8 cellular contexts compared by ENCODE assay signal in the genomic region with DNA sequence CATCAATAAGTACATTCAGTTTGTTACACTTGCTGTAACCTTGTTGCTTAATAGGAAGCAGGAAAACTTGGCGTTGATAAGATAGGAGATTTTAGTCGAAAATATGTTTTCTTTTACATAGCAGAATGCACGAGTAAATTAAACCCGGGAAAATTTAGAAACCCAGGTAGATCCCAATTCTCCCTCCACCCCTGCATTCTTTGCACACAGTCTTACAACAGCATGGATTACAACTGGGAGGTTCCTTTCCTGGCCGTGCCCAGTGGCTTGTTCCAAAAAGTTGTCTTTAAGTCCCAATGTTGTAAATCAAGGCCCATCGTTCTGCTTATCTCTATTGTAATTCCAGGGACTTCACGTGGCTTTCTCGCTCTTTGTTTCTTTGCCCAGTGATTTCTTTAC. TPM values are rescaled to one million over a fixed set of nuclear protein-coding genes. Genes with fewer than 3 reads are reported as not detected.
A peak's percentile ranks its signal among the peaks of the same experiment; 100 is the strongest.
DNase-seq lines count a peak whose midpoint lies in the region; ATAC-seq and TF ChIP-seq lines count a peak whose summit lies in the region.

No MANE protein-coding gene starts in this region.

- intact Hi-C loops in HCT116 (cut with micrococcal nuclease) = loop anchor here (10.0 kb wide), 1 partner anchor 364 kb away; no protein-coding TSS in a partner anchor
- intact Hi-C loops in posterior vena cava (cut with DNase I) = no loop called here

- POLR2A ChIA-PET in HCT116 (lab: Charles Lee) (no interaction called here), WTC11 (lab: Charles Lee) (no interaction called here)

- no peak for TF ChIP-seq POLR2A in HCT116 (IDR thresholded peaks at IDR 0.05; ENCODE audit: borderline replicate concordance, extremely low read depth, insufficient read depth, insufficient read length)

- H3K27ac ChIP-seq in HCT116 (ENCODE audit: low read depth, low read length) = peak overlapping the region; percentile 94
- no peak overlapping the region for H3K27ac ChIP-seq in skeletal muscle tissue (ENCODE audit: low read depth, low read length)

- ATAC-seq in HCT116 (no peak), WTC11 (no peak), HG03565 (IDR thresholded peaks at IDR 0.05; ENCODE audit: unreplicated experiment) (no peak)

- no peaks in the 10 kb centered on the region for H4K20me1 ChIP-seq in HCT116 (ENCODE audit: insufficient read depth)

- peaks cover 8% of the 10 kb centered on the region; the same call in 1 of the 2 replicates for H3K27me3 Mint-ChIP-seq in WTC11 (ENCODE audit: low read depth)

- H3K4me1 ChIP-seq in HCT116 (ENCODE audit: control insufficient read depth in 1 of 2, insufficient read depth in 2 of 2, low read length in 2 of 2) = peaks cover 14 to 26% of the 10 kb centered on the region in 2 experiments
- H3K4me1 ChIP-seq in skeletal muscle tissue (ENCODE audit: control insufficient read depth in 3 of 3, insufficient read depth in 3 of 3, low read length in 3 of 3) = peaks cover 9 to 15% (median 9%) of the 10 kb centered on the region in 3 donors

- no peaks in the 10 kb centered on the region for H3K36me3 Mint-ChIP-seq in WTC11

- H3K9me2 ChIP-seq in HCT116 (ENCODE audit: insufficient read depth) = no peaks in the 10 kb centered on the region

- H3K27me3 ChIP-seq in HCT116 (ENCODE audit: insufficient read depth, low read length) (no peaks in the 10 kb centered on the region), skeletal muscle tissue (ENCODE audit: control insufficient read depth in 3 of 3, insufficient read depth in 3 of 3, low read length in 3 of 3) (peaks cover 0 to 3% (median 0%) of the 10 kb centered on the region in 3 donors)

- H3K4me3 Mint-ChIP-seq in WTC11 = peak overlapping the region; percentile 85

- DNase-seq in HCT116 (ENCODE audit: low read depth, low spot score) (no peak), WTC11 (ENCODE audit: low spot score) (no peak), globus pallidus (ENCODE audit: low spot score) (peak; percentile 7), COR-L47 (lab: John Stamatoyannopoulos, UW) (no peak), posterior vena cava (ENCODE audit: low spot score) (no peak), DMS153 treated with DMSO at 0.1 percent for 48 hours (lab: John Stamatoyannopoulos, UW; ENCODE audit: unreplicated experiment) (no peak)

- peaks cover 26% of the 10 kb centered on the region for H3K4me1 Mint-ChIP-seq in WTC11

- peaks cover 34% of the 10 kb centered on the region for H3K79me2 ChIP-seq in HCT116 (ENCODE audit: insufficient read depth, low read length)

- H3K9me3 Mint-ChIP-seq in WTC11 = no peaks in the 10 kb centered on the region

- peak overlapping the region; percentile 97 for H3K4me2 ChIP-seq in HCT116 (ENCODE audit: low read length)

- RAD21 ChIA-PET in HCT116 (lab: Charles Lee; ENCODE audit: low non-redundant PET in 1 of 2, low total read pairs in 2 of 2, uncharacterized antibody in 2 of 2, unreplicated experiment in 2 of 2) = no interaction called here

- H3K4me3 ChIP-seq in HCT116 (replicated peaks in 1 of 2; ENCODE audit: low read depth in 1 of 2, low read length in 2 of 2) (peak overlapping the region; percentile 48 to 64), skeletal muscle tissue (ENCODE audit: low read length in 3 of 3) (peak overlapping the region; percentile 54 to 79 (median 78))

- H3K9ac ChIP-seq in HCT116 (ENCODE audit: low read length) = peak overlapping the region; percentile 59
- H3K9ac ChIP-seq in skeletal muscle tissue (ENCODE audit: low read depth in 1 of 3, low read length in 3 of 3) = peak overlapping the region; percentile 52 to 78 (median 70)

- no peak overlapping the region for H3K27ac Mint-ChIP-seq in WTC11

- H3K9me3 ChIP-seq in HCT116 (ENCODE audit: control insufficient read depth in 1 of 2, insufficient read depth in 1 of 2, low read depth in 1 of 2, low read length in 2 of 2) (no peaks in the 10 kb centered on the region), skeletal muscle tissue (ENCODE audit: control insufficient read depth in 3 of 3, low read length in 3 of 3) (no peaks in the 10 kb centered on the region)

- no peak for TF ChIP-seq RAD21 in HCT116 (IDR thresholded peaks at IDR 0.05; ENCODE audit: low read depth)

- TSS peak; percentile 89 for BruUV-seq in HCT116 (replicated peaks; lab: Mats Ljungman, UMichigan)

- H3K36me3 ChIP-seq in HCT116 (ENCODE audit: control insufficient read depth in 1 of 2, insufficient read depth in 2 of 2, low read length in 2 of 2) (no peaks in the 10 kb centered on the region), skeletal muscle tissue (ENCODE audit: control insufficient read depth in 3 of 3, insufficient read depth in 3 of 3, low read length in 3 of 3) (no peaks in the 10 kb centered on the region)

- peak overlapping the region; percentile 71 for H2AFZ ChIP-seq in HCT116 (ENCODE audit: low read depth, low read length, poor library complexity, severe bottlenecking)

- TF ChIP-seq CTCF in HCT116 (IDR thresholded peaks at IDR 0.05 in 2 of 3, conservative IDR thresholded peaks at IDR 0.05 in 1 of 3; ENCODE audit: borderline replicate concordance in 1 of 3, insufficient read depth in 1 of 3, low read depth in 2 of 3, low read length in 2 of 3) = no peak
- TF ChIP-seq CTCF in WTC11 (IDR thresholded peaks at IDR 0.05) = no peak

- CTCF ChIA-PET in HCT116 (lab: Charles Lee) (interaction anchor here (0.6 kb wide), 1 partner anchor 20 kb away, joined by 3 read pairs; no protein-coding TSS in a partner anchor), WTC11 (lab: Charles Lee) (interaction anchor here (0.6 to 0.7 kb wide), 4 partner anchors 148 to 586 kb away, joined by 3 to 4 read pairs (median 3); no protein-coding TSS in a partner anchor)

TF ChIP-seq in HCT116, 20 proteins besides CTCF, POLR2A, EP300 and RAD21 (continues in another document):
- TF ChIP-seq FOSL1 (IDR thresholded peaks at IDR 0.05; ENCODE audit: low read depth) (no peak), YY1 (IDR thresholded peaks at IDR 0.05; ENCODE audit: extremely low read depth, insufficient replicate concordance, low read depth, low read length) (no peak), MAX (IDR thresholded peaks at IDR 0.05) (no peak), EZH2phosphoT487 (IDR thresholded peaks at IDR 0.05; ENCODE audit: borderline replicate concordance) (no peak), CEBPB (IDR thresholded peaks at IDR 0.05; ENCODE audit: low read depth) (no peak)
- TF ChIP-seq, protein P1, sequence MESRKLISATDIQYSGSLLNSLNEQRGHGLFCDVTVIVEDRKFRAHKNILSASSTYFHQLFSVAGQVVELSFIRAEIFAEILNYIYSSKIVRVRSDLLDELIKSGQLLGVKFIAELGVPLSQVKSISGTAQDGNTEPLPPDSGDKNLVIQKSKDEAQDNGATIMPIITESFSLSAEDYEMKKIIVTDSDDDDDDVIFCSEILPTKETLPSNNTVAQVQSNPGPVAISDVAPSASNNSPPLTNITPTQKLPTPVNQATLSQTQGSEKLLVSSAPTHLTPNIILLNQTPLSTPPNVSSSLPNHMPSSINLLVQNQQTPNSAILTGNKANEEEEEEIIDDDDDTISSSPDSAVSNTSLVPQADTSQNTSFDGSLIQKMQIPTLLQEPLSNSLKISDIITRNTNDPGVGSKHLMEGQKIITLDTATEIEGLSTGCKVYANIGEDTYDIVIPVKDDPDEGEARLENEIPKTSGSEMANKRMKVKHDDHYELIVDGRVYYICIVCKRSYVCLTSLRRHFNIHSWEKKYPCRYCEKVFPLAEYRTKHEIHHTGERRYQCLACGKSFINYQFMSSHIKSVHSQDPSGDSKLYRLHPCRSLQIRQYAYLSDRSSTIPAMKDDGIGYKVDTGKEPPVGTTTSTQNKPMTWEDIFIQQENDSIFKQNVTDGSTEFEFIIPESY (IDR thresholded peaks at IDR 0.05; ENCODE audit: extremely low read depth, insufficient replicate concordance, low read length) = no peak

TF ChIP-seq in WTC11, 78 proteins besides CTCF, POLR2A, EP300 and RAD21 (continues in another document):
- TF ChIP-seq NR2C2 (CRISPR knock-in tag; IDR thresholded peaks at IDR 0.05) = no peak
- no peak for TF ChIP-seq ZNF263 (CRISPR knock-in tag; IDR thresholded peaks at IDR 0.05; ENCODE audit: low read depth)
- no peak for TF ChIP-seq NR3C1 (CRISPR knock-in tag; conservative IDR thresholded peaks at IDR 0.05; ENCODE audit: low read depth)
- TF ChIP-seq, protein P2, sequence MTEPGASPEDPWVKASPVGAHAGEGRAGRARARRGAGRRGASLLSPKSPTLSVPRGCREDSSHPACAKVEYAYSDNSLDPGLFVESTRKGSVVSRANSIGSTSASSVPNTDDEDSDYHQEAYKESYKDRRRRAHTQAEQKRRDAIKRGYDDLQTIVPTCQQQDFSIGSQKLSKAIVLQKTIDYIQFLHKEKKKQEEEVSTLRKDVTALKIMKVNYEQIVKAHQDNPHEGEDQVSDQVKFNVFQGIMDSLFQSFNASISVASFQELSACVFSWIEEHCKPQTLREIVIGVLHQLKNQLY (CRISPR knock-in tag; IDR thresholded peaks at IDR 0.05) = no peak
- TF ChIP-seq, protein P3, sequence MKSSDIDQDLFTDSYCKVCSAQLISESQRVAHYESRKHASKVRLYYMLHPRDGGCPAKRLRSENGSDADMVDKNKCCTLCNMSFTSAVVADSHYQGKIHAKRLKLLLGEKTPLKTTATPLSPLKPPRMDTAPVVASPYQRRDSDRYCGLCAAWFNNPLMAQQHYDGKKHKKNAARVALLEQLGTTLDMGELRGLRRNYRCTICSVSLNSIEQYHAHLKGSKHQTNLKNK (CRISPR knock-in tag; IDR thresholded peaks at IDR 0.05) = no peak
- no peak for TF ChIP-seq GRHL2 (CRISPR knock-in tag; IDR thresholded peaks at IDR 0.05; ENCODE audit: insufficient replicate concordance, severe bottlenecking)
- no peak for TF ChIP-seq GABPB1 (CRISPR knock-in tag; IDR thresholded peaks at IDR 0.05)
- TF ChIP-seq ZNF232 (CRISPR knock-in tag; IDR thresholded peaks at IDR 0.05) = no peak
- no peak for TF ChIP-seq ERG (CRISPR knock-in tag; IDR thresholded peaks at IDR 0.05)
- no peak for TF ChIP-seq NFYB (CRISPR knock-in tag; conservative IDR thresholded peaks at IDR 0.05; ENCODE audit: low read depth)
- TF ChIP-seq FOXP1 (CRISPR knock-in tag; IDR thresholded peaks at IDR 0.05; ENCODE audit: borderline replicate concordance) = no peak

RNA-seq across cellular contexts. Expression of gene DPY19L1, which starts 1.1 kb away (rescaled TPM):
- total RNA-seq in HCT116 (2021; ENCODE audit: unreplicated experiment) (71.7 TPM), WTC11 (2021) (14.9 to 17.7 TPM (median 15.5 TPM) in 3 replicates), skeletal muscle tissue (20.4 TPM), posterior vena cava (10 to 100 TPM; 31.0 to 34.4 TPM)
- polyA plus RNA-seq in HCT116 (2012) = 17.2 and 22.6 TPM in 2 replicates
